In the genomic region with DNA sequence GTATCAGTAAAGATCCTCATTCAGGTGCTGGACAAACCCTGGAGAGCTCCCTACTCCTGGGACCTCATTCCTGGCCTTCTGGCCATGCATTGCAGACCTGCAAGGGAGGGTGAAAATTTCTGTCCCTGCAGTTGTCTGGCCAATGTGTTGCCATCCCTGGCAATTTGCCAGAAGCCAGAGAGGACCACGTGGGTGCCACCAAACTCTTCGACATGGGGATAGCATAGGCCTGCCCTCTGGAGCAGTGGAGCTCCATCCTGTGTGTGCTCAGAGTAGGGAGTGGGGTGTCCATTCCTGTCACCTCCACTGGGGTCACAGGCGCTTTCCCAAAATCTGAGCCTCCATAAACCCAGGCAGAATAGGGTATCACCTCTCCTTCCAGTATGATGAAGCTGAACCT, we compare ENCODE assay signal across 1 cellular context.
TF ChIP-seq lines count a peak whose summit lies in the region.

No MANE protein-coding gene starts in this region.

TF ChIP-seq in K562, 482 proteins besides CTCF, POLR2A, EP300 and RAD21:
- TF ChIP-seq, protein P1, sequence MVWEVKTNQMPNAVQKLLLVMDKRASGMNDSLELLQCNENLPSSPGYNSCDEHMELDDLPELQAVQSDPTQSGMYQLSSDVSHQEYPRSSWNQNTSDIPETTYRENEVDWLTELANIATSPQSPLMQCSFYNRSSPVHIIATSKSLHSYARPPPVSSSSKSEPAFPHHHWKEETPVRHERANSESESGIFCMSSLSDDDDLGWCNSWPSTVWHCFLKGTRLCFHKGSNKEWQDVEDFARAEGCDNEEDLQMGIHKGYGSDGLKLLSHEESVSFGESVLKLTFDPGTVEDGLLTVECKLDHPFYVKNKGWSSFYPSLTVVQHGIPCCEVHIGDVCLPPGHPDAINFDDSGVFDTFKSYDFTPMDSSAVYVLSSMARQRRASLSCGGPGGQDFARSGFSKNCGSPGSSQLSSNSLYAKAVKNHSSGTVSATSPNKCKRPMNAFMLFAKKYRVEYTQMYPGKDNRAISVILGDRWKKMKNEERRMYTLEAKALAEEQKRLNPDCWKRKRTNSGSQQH (CRISPR knock-in tag; IDR thresholded peaks at IDR 0.05), result no peak
- TF ChIP-seq ZNF77 (CRISPR knock-in tag; IDR thresholded peaks at IDR 0.05), result no peak
- peak; percentile 79 for TF ChIP-seq NFIC (IDR thresholded peaks at IDR 0.05)
- TF ChIP-seq NFIX (CRISPR knock-in tag; IDR thresholded peaks at IDR 0.05; ENCODE audit: low read depth), result peak; percentile 39; the same call in 1 of the 2 replicates
